11 cellular contexts compared by ENCODE assay signal in the genomic region with DNA sequence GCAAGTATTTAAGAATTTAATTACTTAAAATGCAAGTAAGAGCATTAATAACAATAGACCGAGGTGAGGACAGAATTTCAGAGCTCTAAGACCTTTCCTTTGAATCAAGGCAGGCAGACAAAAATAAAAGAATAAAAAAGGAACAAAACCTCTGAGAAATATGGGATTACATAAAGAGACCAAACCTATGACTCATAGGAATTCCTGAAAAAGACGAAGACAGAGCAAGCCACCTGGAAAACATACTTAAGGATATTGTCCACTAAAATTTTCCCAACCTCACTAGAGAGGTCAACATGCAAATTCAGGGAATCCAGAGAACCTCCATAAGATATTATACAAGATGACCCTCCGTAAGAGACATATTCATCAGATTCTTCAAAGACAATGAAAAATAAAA.
"Had no signal": no experiment of that assay in that cellular context is flagged by ENCODE, and none has a peak within 500 bp of the region (broad histone marks: within the 10 kb centered on the region; RNA-seq: fewer than 3 reads in every experiment).

No MANE protein-coding gene starts in this region.

- H3K4me3 ChIP-seq: gastroesophageal sphincter, psoas muscle, upper lobe of left lung had no signal

- H3K27ac ChIP-seq: epithelial cell of prostate, gastroesophageal sphincter, psoas muscle, upper lobe of left lung, WERI-Rb-1 had no signal

- DNase-seq: activated CD4-positive, alpha-beta T cell treated with anti-CD3 and anti-CD28 coated beads, Interleukin-2, amount 50 U/mL, for 48 hours; activated naive CD4-positive, alpha-beta T cell treated with anti-CD3 and anti-CD28 coated beads for 36 hours; activated naive CD8-positive, alpha-beta T cell treated with anti-CD3 and anti-CD28 coated beads, Interleukin-2, amount 50 U/mL, for 24 hours; cerebellar nuclear complex; effector memory CD8-positive, alpha-beta T cell; psoas muscle; T-helper 17 cell; upper lobe of left lung; WERI-Rb-1 had no signal
